ENCODE assay signal across 8 cellular contexts in genomic region chr2:45643095-45643494, GRCh38. TPM values are rescaled to one million over a fixed set of nuclear protein-coding genes. Genes with fewer than 3 reads are reported as not detected.
A peak's percentile ranks its signal among the peaks of the same experiment; 100 is the strongest.
DNase-seq lines count a peak whose midpoint lies in the region; ATAC-seq and TF ChIP-seq lines count a peak whose summit lies in the region.

No MANE protein-coding gene starts in this region.

- H3K4me1 Mint-ChIP-seq in WTC11, result peaks cover 22% of the 10 kb centered on the region
- peaks cover 14% of the 10 kb centered on the region for H3K4me1 Mint-ChIP-seq in stimulated activated naive CD8-positive, alpha-beta T cell treated with anti-CD3 and anti-CD28 coated beads, Interleukin-15, amount 100 ng/mL, for 72 hours

- TF ChIP-seq CTCF in WTC11 (IDR thresholded peaks at IDR 0.05), result no peak

- peak overlapping the region; percentile 65 for H3K4me3 Mint-ChIP-seq in WTC11
- H3K4me3 Mint-ChIP-seq in stimulated activated naive CD8-positive, alpha-beta T cell treated with anti-CD3 and anti-CD28 coated beads, Interleukin-15, amount 100 ng/mL, for 72 hours, result peak overlapping the region; percentile 80 to 83

- DNase-seq in NCI-H1417 (lab: John Stamatoyannopoulos, UW) (peak in 2 of 3 experiments; percentile 22 to 61), NCI-H1417 treated with DMSO at 0.1 percent for 48 hours (lab: John Stamatoyannopoulos, UW) (no peak), WTC11 (ENCODE audit: low spot score) (peak; percentile 24), HEK293T (ENCODE audit: extremely low spot score) (no peak), NCI-H82 treated with DMSO at 0.1 percent for 48 hours (lab: John Stamatoyannopoulos, UW; ENCODE audit: unreplicated experiment) (no peak)
- no peak for DNase-seq in stimulated activated naive CD8-positive, alpha-beta T cell treated with anti-CD3 and anti-CD28 coated beads, Interleukin-15, amount 100 ng/mL, for 72 hours

- CTCF ChIA-PET in WTC11 (lab: Charles Lee) (interaction anchor here (0.6 to 1.7 kb wide), 4 partner anchors 37 to 294 kb away, joined by 3 to 5 read pairs (median 4); no protein-coding TSS in a partner anchor), HEK293T (lab: Yijun Ruan, JAX) (interaction anchor here (0.6 kb wide), 2 partner anchors 28 to 221 kb away, joined by 3 to 4 read pairs; no protein-coding TSS in a partner anchor)

- H3K36me3 Mint-ChIP-seq in WTC11, result no peaks in the 10 kb centered on the region

- H3K4me3 ChIP-seq in iPS-11a (ENCODE audit: low read depth, low read length), result peak overlapping the region; percentile 21

- POLR2A ChIA-PET in WTC11 (lab: Charles Lee), result no interaction called here
- POLR2A ChIA-PET in HEK293T (lab: Yijun Ruan, JAX), result no interaction called here

- no peak overlapping the region for H3K27ac Mint-ChIP-seq in WTC11
- peak overlapping the region in 1 of 2 donors; percentile 75 for H3K27ac Mint-ChIP-seq in stimulated activated naive CD8-positive, alpha-beta T cell treated with anti-CD3 and anti-CD28 coated beads, Interleukin-15, amount 100 ng/mL, for 72 hours

- peaks cover 47% of the 10 kb centered on the region for H3K27me3 Mint-ChIP-seq in WTC11 (ENCODE audit: low read depth)
- peaks cover 46% of the 10 kb centered on the region for H3K27me3 Mint-ChIP-seq in stimulated activated naive CD8-positive, alpha-beta T cell treated with anti-CD3 and anti-CD28 coated beads, Interleukin-15, amount 100 ng/mL, for 72 hours

- no peaks in the 10 kb centered on the region for H3K9me3 Mint-ChIP-seq in WTC11
- no peaks in the 10 kb centered on the region for H3K9me3 Mint-ChIP-seq in stimulated activated naive CD8-positive, alpha-beta T cell treated with anti-CD3 and anti-CD28 coated beads, Interleukin-15, amount 100 ng/mL, for 72 hours

- ATAC-seq in WTC11, result no peak
- peak; percentile 21 for ATAC-seq in stimulated activated naive CD8-positive, alpha-beta T cell treated with anti-CD3 and anti-CD28 coated beads, Interleukin-15, amount 100 ng/mL, for 72 hours
- no peak for ATAC-seq in GM21619 (IDR thresholded peaks at IDR 0.05; ENCODE audit: unreplicated experiment)

TF ChIP-seq in WTC11, 78 proteins besides CTCF, POLR2A, EP300 and RAD21 (continues in another document):
- TF ChIP-seq CBFB (CRISPR knock-in tag; IDR thresholded peaks at IDR 0.05; ENCODE audit: low read depth) (no peak), CREM (CRISPR knock-in tag; IDR thresholded peaks at IDR 0.05) (no peak), NR2C2 (CRISPR knock-in tag; IDR thresholded peaks at IDR 0.05) (no peak), SOX15 (CRISPR knock-in tag; IDR thresholded peaks at IDR 0.05) (no peak), ESRRA (CRISPR knock-in tag; IDR thresholded peaks at IDR 0.05; ENCODE audit: borderline replicate concordance) (no peak), PRRX2 (CRISPR knock-in tag; IDR thresholded peaks at IDR 0.05) (no peak), MXD4 (CRISPR knock-in tag; IDR thresholded peaks at IDR 0.05; ENCODE audit: borderline replicate concordance) (no peak), SP1 (CRISPR knock-in tag; conservative IDR thresholded peaks at IDR 0.05) (no peak), ZNF317 (CRISPR knock-in tag; IDR thresholded peaks at IDR 0.05; ENCODE audit: borderline replicate concordance, low read depth) (no peak)
- TF ChIP-seq, protein P1, sequence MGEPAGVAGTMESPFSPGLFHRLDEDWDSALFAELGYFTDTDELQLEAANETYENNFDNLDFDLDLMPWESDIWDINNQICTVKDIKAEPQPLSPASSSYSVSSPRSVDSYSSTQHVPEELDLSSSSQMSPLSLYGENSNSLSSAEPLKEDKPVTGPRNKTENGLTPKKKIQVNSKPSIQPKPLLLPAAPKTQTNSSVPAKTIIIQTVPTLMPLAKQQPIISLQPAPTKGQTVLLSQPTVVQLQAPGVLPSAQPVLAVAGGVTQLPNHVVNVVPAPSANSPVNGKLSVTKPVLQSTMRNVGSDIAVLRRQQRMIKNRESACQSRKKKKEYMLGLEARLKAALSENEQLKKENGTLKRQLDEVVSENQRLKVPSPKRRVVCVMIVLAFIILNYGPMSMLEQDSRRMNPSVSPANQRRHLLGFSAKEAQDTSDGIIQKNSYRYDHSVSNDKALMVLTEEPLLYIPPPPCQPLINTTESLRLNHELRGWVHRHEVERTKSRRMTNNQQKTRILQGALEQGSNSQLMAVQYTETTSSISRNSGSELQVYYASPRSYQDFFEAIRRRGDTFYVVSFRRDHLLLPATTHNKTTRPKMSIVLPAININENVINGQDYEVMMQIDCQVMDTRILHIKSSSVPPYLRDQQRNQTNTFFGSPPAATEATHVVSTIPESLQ (CRISPR knock-in tag; IDR thresholded peaks at IDR 0.05), result no peak
- TF ChIP-seq, protein P2, sequence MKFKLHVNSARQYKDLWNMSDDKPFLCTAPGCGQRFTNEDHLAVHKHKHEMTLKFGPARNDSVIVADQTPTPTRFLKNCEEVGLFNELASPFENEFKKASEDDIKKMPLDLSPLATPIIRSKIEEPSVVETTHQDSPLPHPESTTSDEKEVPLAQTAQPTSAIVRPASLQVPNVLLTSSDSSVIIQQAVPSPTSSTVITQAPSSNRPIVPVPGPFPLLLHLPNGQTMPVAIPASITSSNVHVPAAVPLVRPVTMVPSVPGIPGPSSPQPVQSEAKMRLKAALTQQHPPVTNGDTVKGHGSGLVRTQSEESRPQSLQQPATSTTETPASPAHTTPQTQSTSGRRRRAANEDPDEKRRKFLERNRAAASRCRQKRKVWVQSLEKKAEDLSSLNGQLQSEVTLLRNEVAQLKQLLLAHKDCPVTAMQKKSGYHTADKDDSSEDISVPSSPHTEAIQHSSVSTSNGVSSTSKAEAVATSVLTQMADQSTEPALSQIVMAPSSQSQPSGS (CRISPR knock-in tag; IDR thresholded peaks at IDR 0.05; ENCODE audit: borderline replicate concordance, low read depth), result no peak

TF ChIP-seq in HEK293T, 16 proteins besides CTCF, POLR2A, EP300 and RAD21:
- TF ChIP-seq FOXK2 (IDR thresholded peaks at IDR 0.05) (no peak), ARNT (IDR thresholded peaks at IDR 0.05) (no peak), BHLHE40 (IDR thresholded peaks at IDR 0.05; ENCODE audit: borderline replicate concordance) (no peak), ZNF384 (IDR thresholded peaks at IDR 0.05) (no peak), CTBP1 (IDR thresholded peaks at IDR 0.05; ENCODE audit: borderline replicate concordance) (no peak), FOXM1 (IDR thresholded peaks at IDR 0.05; ENCODE audit: borderline replicate concordance) (no peak), SUZ12 (IDR thresholded peaks at IDR 0.05) (no peak)
TF ChIP-seq in HEK293T: peak in this region for 0.

RNA-seq across cellular contexts. Expression of gene PRKCE, which starts 8.4 kb away (rescaled TPM):
- 3.1 to 5.8 TPM (median 3.8 TPM) in 3 replicates for total RNA-seq in WTC11 (2021)

RNA-seq across cellular contexts. Expression of gene SRBD1, which starts 32.0 kb away (rescaled TPM):
- 19.1 to 23.4 TPM (median 22.8 TPM) in 3 replicates for total RNA-seq in WTC11 (2021)

Comparison
In these comparisons a context has a peak if more than half of its experiments do, and no peak if none do; other contexts are left out.
1. DNase-seq: peak in NCI-H1417 (2 of 3) and WTC11 (single experiment); none in NCI-H1417 treated with DMSO at 0.1 percent for 48 hours (single experiment), stimulated activated naive CD8-positive, alpha-beta T cell treated with anti-CD3 and anti-CD28 coated beads, Interleukin-15, amount 100 ng/mL, for 72 hours (0 of 2), HEK293T (single experiment) and NCI-H82 treated with DMSO at 0.1 percent for 48 hours (single experiment).